In genomic region chr10:99530108-99531025, GRCh38 we compare ENCODE assay signal across 13 cellular contexts. TPM values are rescaled to one million over a fixed set of nuclear protein-coding genes. Genes with fewer than 3 reads are reported as not detected.
DNase-seq lines count a peak whose midpoint lies in the region; ATAC-seq and TF ChIP-seq lines count a peak whose summit lies in the region.
"Had no signal": no experiment of that assay in that cellular context is flagged by ENCODE, and none has a peak within 500 bp of the region (broad histone marks: within the 10 kb centered on the region; RNA-seq: fewer than 3 reads in every experiment).

No MANE protein-coding gene starts in this region.

- peak overlapping the region; percentile 56 to 64 for H3K9ac ChIP-seq in colonic mucosa (ENCODE audit: low read depth in 2 of 2, low read length in 2 of 2)

- peaks cover 12 to 26% of the 10 kb centered on the region in 2 donors for H3K36me3 Mint-ChIP-seq in CD14-positive monocyte
- peaks cover 0 to 11% (median 3%) of the 10 kb centered on the region in 3 donors for H3K36me3 Mint-ChIP-seq in naive thymus-derived CD8-positive, alpha-beta T cell

- H3K4me1 ChIP-seq in colonic mucosa (peaks cover 4% of the 10 kb centered on the region), SJCRH30 (no peaks in the 10 kb centered on the region), gastroesophageal sphincter (peaks cover 0 to 50% (median 4%) of the 10 kb centered on the region in 3 donors)

- peaks cover 93 to 98% (median 94%) of the 10 kb centered on the region in 3 donors for H3K27me3 Mint-ChIP-seq in CD14-positive monocyte (ENCODE audit: low read depth in 3 of 3)
- H3K27me3 Mint-ChIP-seq in naive thymus-derived CD8-positive, alpha-beta T cell, result peaks cover 59 to 94% (median 75%) of the 10 kb centered on the region in 5 donors

- H3K36me3 ChIP-seq in colonic mucosa, result no peaks in the 10 kb centered on the region
- no peaks in the 10 kb centered on the region for H3K36me3 ChIP-seq in SJCRH30
- no peaks in the 10 kb centered on the region for H3K36me3 ChIP-seq in gastroesophageal sphincter

- TF ChIP-seq EP300 in gastroesophageal sphincter (IDR thresholded peaks at IDR 0.05), result no peak

- no peak for DNase-seq in CD14-positive monocyte (ENCODE audit: low spot score)
- peak; percentile 47 for DNase-seq in HCEC 1CT
- no peak for DNase-seq in colonic mucosa
- no peak for DNase-seq in naive thymus-derived CD8-positive, alpha-beta T cell
- DNase-seq in stimulated activated CD8-positive, alpha-beta memory T cell treated with anti-CD3 and anti-CD28 coated beads, Interleukin-4, amount 100 ng/mL, for 48 hours, result no peak
- no peak for DNase-seq in SJCRH30
- DNase-seq: Caco-2, midbrain, NCI-H187 had no signal

- WGBS in gastroesophageal sphincter (ENCODE audit: low coverage in 1 of 2), 2 donors, result 8 to 12% methylated on average over 8 to 10 of the region's 46 CpGs

- peak overlapping the region; percentile 64 to 95 for H3K4me3 Mint-ChIP-seq in CD14-positive monocyte
- peak overlapping the region; percentile 12 to 76 (median 60) for H3K4me3 Mint-ChIP-seq in naive thymus-derived CD8-positive, alpha-beta T cell

- H3K9me3 ChIP-seq in colonic mucosa (no peaks in the 10 kb centered on the region), SJCRH30 (replicated peaks) (no peaks in the 10 kb centered on the region), gastroesophageal sphincter (peaks cover 0 to 4% (median 0%) of the 10 kb centered on the region in 3 donors)
- H3K9me3 ChIP-seq: Caco-2 had no signal

- peak overlapping the region in 1 of 7 donors; percentile 68 for H3K27ac Mint-ChIP-seq in CD14-positive monocyte
- peak overlapping the region in 2 of 10 donors; percentile 40 to 65 for H3K27ac Mint-ChIP-seq in naive thymus-derived CD8-positive, alpha-beta T cell

- TF ChIP-seq CTCF in CD14-positive monocyte (IDR thresholded peaks at IDR 0.05) (no peak), colonic mucosa (IDR thresholded peaks at IDR 0.05) (no peak), gastroesophageal sphincter (IDR thresholded peaks at IDR 0.05) (no peak)

- POLR2A ChIA-PET in naive thymus-derived CD8-positive, alpha-beta T cell (lab: Charles Lee), result no interaction called here

- H3K27me3 ChIP-seq in colonic mucosa (peaks cover 85% of the 10 kb centered on the region), SJCRH30 (no peaks in the 10 kb centered on the region), gastroesophageal sphincter (peaks cover 100% of the 10 kb centered on the region)

- ATAC-seq in naive thymus-derived CD8-positive, alpha-beta T cell, result no peak
- ATAC-seq in gastroesophageal sphincter (no peak), GM19023 (IDR thresholded peaks at IDR 0.05; ENCODE audit: unreplicated experiment) (no peak)
- ATAC-seq: GM12878 had no signal

- no peak for TF ChIP-seq POLR2A in gastroesophageal sphincter (IDR thresholded peaks at IDR 0.05)

- peak overlapping the region; percentile 40 for H3K4me3 ChIP-seq in colonic mucosa
- H3K4me3 ChIP-seq in SJCRH30, result no peak overlapping the region
- peak overlapping the region in 1 of 2 donors; percentile 18 for H3K4me3 ChIP-seq in gastroesophageal sphincter
- H3K4me3 ChIP-seq: GM12878 had no signal

- H3K9me3 Mint-ChIP-seq in CD14-positive monocyte, result peaks cover 4 to 54% (median 37%) of the 10 kb centered on the region in 7 donors
- peaks cover 0 to 10% (median 0%) of the 10 kb centered on the region in 9 donors for H3K9me3 Mint-ChIP-seq in naive thymus-derived CD8-positive, alpha-beta T cell

- peak overlapping the region; percentile 79 for H3K27ac ChIP-seq in colonic mucosa
- H3K27ac ChIP-seq in SJCRH30, result no peak overlapping the region
- H3K27ac ChIP-seq in gastroesophageal sphincter, result no peak overlapping the region

- intact Hi-C loops in CD14-positive monocyte (cut with micrococcal nuclease) (no loop called here), colonic mucosa (cut with DNase I) (no loop called here)

- H3K4me1 Mint-ChIP-seq in CD14-positive monocyte, result peaks cover 71% of the 10 kb centered on the region
- peaks cover 16 to 61% (median 53%) of the 10 kb centered on the region in 4 donors for H3K4me1 Mint-ChIP-seq in naive thymus-derived CD8-positive, alpha-beta T cell

RNA-seq across cellular contexts. Expression of gene NKX2-3, which starts 2.4 kb away (rescaled TPM):
- polyA plus RNA-seq in CD14-positive monocyte, result not detected
- total RNA-seq in colonic mucosa (1 to 10 TPM; 5.4 to 7.9 TPM), gastroesophageal sphincter (under 1 TPM in 1 of 4 donors, not detected in 3; 0.54 TPM)
- total RNA-seq in naive thymus-derived CD8-positive, alpha-beta T cell, result not detected
- not detected for polyA plus RNA-seq in naive thymus-derived CD8-positive, alpha-beta T cell
- total RNA-seq in SJCRH30 (2014; rRNA removed; shearing (Covaris generic)), result not detected in 2 replicates
- total RNA-seq: GM12878, HT1080 had no signal
- polyA plus RNA-seq: GM12878 had no signal
